9 cellular contexts compared by ENCODE assay signal in genomic region chr19:55494172-55494761, GRCh38. TPM values are rescaled to one million over a fixed set of nuclear protein-coding genes. Genes with fewer than 3 reads are reported as not detected.
A peak's percentile ranks its signal among the peaks of the same experiment; 100 is the strongest.
DNase-seq lines count a peak whose midpoint lies in the region; ATAC-seq, FAIRE-seq and TF ChIP-seq lines count a peak whose summit lies in the region.
"Had no signal": no experiment of that assay in that cellular context is flagged by ENCODE, and none has a peak within 500 bp of the region (broad histone marks: within the 10 kb centered on the region; RNA-seq: fewer than 3 reads in every experiment).

No MANE protein-coding gene starts in this region.

- FAIRE-seq in H54 (lab: Jason Lieb, UNC), result no peak
- FAIRE-seq: GM18507 had no signal

- peak overlapping the region in 30 of 59 donors; percentile 0 to 48 (median 27) for H3K4me3 ChIP-seq in dorsolateral prefrontal cortex

- TF ChIP-seq POLR2A in H54 (IDR thresholded peaks at IDR 0.05; ENCODE audit: low read depth, low read length), result peak; percentile 50

- peaks cover 0 to 18% (median 0%) of the 10 kb centered on the region in 45 donors for H3K27me3 ChIP-seq in dorsolateral prefrontal cortex

- ATAC-seq in sciatic nerve (peak; percentile 82), HG02885 (IDR thresholded peaks at IDR 0.05; ENCODE audit: poor library complexity, unreplicated experiment) (no peak), GM21360 (IDR thresholded peaks at IDR 0.05; ENCODE audit: unreplicated experiment) (no peak)
- ATAC-seq: natural killer cell treated with Interleukin-12 subunit alpha and Interleukin-12 subunit beta and Interleukin-15 and Interleukin-18, amount 100 ng/mL, for 72 hours had no signal

- peak overlapping the region in 12 of 59 donors; percentile 9 to 66 (median 34) for H3K27ac ChIP-seq in dorsolateral prefrontal cortex

- TF ChIP-seq CTCF in dorsolateral prefrontal cortex (IDR thresholded peaks at IDR 0.05 in 54 of 56, conservative IDR thresholded peaks at IDR 0.05 in 2 of 56; ENCODE audit: low read depth in 1 of 56, partially characterized antibody in 56 of 56), result no peak

- no peak for DNase-seq in H54 (ENCODE audit: insufficient read length, low spot score)
- no peak for DNase-seq in dorsolateral prefrontal cortex
- peak; percentile 75 for DNase-seq in sciatic nerve (ENCODE audit: low spot score)
- DNase-seq in NCI-H1417 (lab: John Stamatoyannopoulos, UW), result no peak
- DNase-seq: SHP77 treated with DMSO at 0.1 percent for 48 hours had no signal

- intact Hi-C loops in dorsolateral prefrontal cortex (cut with DNase I) (no loop called here), sciatic nerve (cut with DNase I) (no loop called here)

RNA-seq across cellular contexts. Expression of gene SSC5D, which starts 6.0 kb away (rescaled TPM):
- total RNA-seq in dorsolateral prefrontal cortex (10 to 100 TPM in 1 of 120 experiments, 1 to 10 TPM in 119; 1.3 to 11.4 (median 4.6) TPM), sciatic nerve (13.5 TPM)

RNA-seq across cellular contexts. Expression of gene NAT14, which starts 9.3 kb away (rescaled TPM):
- total RNA-seq in dorsolateral prefrontal cortex (10 to 100 TPM; 31.4 to 82.8 (median 57.2) TPM), sciatic nerve (11.5 TPM)

RNA-seq across cellular contexts. Expression of gene ZNF628, which starts 17.9 kb away (rescaled TPM):
- 10 to 100 TPM in 8 of 120 experiments, 1 to 10 TPM in 112; 3.1 to 14.2 (median 6.2) TPM for total RNA-seq in dorsolateral prefrontal cortex
- total RNA-seq in sciatic nerve, result 9.0 TPM

RNA-seq across cellular contexts. Expression of gene C19orf85, which starts 29.7 kb away (rescaled TPM):
- total RNA-seq in dorsolateral prefrontal cortex (under 1 TPM in 1 of 120 experiments, not detected in 119; 0.57 TPM), sciatic nerve (not detected)
- total RNA-seq: natural killer cell treated with Interleukin-12 subunit alpha and Interleukin-12 subunit beta and Interleukin-15 and Interleukin-18, amount 100 ng/mL, for 72 hours had no signal

RNA-seq across cellular contexts. Expression of gene ISOC2, which starts 32.8 kb away (rescaled TPM):
- 10 to 100 TPM; 25.1 to 48.5 (median 36.7) TPM for total RNA-seq in dorsolateral prefrontal cortex
- total RNA-seq in sciatic nerve, result 35.7 TPM
